8 cellular contexts compared by ENCODE assay signal in the genomic region with DNA sequence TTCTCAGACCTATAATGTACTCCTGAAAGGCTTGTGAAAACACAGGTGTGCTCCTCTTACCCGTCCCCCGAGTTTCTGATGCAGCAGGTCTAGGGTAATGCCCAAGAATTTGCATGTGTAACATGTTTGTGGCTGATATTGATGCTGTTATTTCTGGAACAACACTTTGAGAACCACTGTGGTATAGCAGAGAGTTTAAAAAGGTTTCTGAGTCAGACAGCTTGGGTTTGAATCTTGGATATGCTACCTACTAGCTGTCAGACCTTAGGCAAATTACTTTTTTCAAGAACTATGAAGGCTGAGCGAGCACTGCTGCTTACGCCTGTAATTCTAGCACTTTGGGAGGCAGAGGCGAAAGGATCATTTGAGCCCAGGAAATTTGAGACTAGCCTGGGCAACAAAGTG. TPM values are rescaled to one million over a fixed set of nuclear protein-coding genes. Genes with fewer than 3 reads are reported as not detected.
DNase-seq lines count a peak whose midpoint lies in the region; ATAC-seq and TF ChIP-seq lines count a peak whose summit lies in the region.

No MANE protein-coding gene starts in this region.

- DNase-seq in foreskin keratinocyte (no peak), GM19238 (ENCODE audit: insufficient read length, low spot score) (no peak), NCI-H2029 (lab: John Stamatoyannopoulos, UW) (no peak), posterior cingulate gyrus (no peak), foreskin melanocyte (no peak)

- H3K27ac ChIP-seq in KOPT-K1 (ENCODE audit: low read depth, low read length, poor library complexity, severe bottlenecking) (peak overlapping the region; percentile 46), foreskin keratinocyte (peak overlapping the region; percentile 20)

- no peaks in the 10 kb centered on the region for H3K36me3 ChIP-seq in KOPT-K1 (ENCODE audit: insufficient read depth, low read length)

- H3K9me3 ChIP-seq in KOPT-K1 (ENCODE audit: insufficient read depth, low read length, poor library complexity, severe bottlenecking) = no peaks in the 10 kb centered on the region

- H3K27me3 ChIP-seq in foreskin keratinocyte = no peaks in the 10 kb centered on the region

- peaks cover 26% of the 10 kb centered on the region for H3K4me1 ChIP-seq in foreskin keratinocyte

- ATAC-seq in GM18505 (IDR thresholded peaks at IDR 0.05; ENCODE audit: unreplicated experiment) (peak; percentile 45), GM21717 (IDR thresholded peaks at IDR 0.05; ENCODE audit: unreplicated experiment) (peak; percentile 62), foreskin keratinocyte (no peak)

- TF ChIP-seq CTCF in foreskin keratinocyte (conservative IDR thresholded peaks at IDR 0.05) = no peak

- peak; percentile 33 for TF ChIP-seq POLR2A in GM18505 (IDR thresholded peaks at IDR 0.05; ENCODE audit: borderline replicate concordance, extremely low read depth, insufficient read depth, insufficient read length)

- intact Hi-C loops in posterior cingulate gyrus (cut with DNase I) = no loop called here

RNA-seq across cellular contexts. Expression of gene AFF1, which starts 4.9 kb away (rescaled TPM):
- total RNA-seq in foreskin keratinocyte = 16.4 and 19.5 TPM in 2 replicates
- 2.3 and 2.7 TPM in 2 replicates for polyA plus RNA-seq in foreskin keratinocyte

RNA-seq across cellular contexts. Expression of gene C4orf36, which starts 47.5 kb away (rescaled TPM):
- 2.8 and 3.2 TPM in 2 replicates for total RNA-seq in foreskin keratinocyte
- 3.2 and 3.9 TPM in 2 replicates for polyA plus RNA-seq in foreskin keratinocyte
